ENCODE assay signal across 13 cellular contexts in the genomic region with DNA sequence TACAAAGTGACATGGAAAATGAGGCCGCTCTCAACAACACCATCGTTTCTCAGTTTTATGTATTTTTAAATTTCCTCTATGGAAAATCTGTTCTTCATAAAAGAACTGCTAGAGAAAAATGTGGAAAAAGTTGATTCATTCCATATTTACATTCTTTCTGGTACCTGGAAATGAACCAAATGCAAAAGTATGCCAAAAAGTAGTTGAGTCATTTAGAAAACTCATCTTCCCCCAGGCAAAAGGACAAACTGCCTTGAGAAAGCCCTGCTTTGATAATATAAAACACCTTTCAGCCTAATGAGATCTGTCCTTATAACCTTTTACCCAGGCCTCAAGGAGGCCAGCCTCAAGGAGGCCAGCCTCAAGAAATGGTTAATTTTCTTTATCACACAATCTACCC.
DNase-seq lines count a peak whose midpoint lies in the region; ATAC-seq, FAIRE-seq and TF ChIP-seq lines count a peak whose summit lies in the region.
"Had no signal": no experiment of that assay in that cellular context is flagged by ENCODE, and none has a peak within 500 bp of the region (broad histone marks: within the 10 kb centered on the region; RNA-seq: fewer than 3 reads in every experiment).

No MANE protein-coding gene starts in this region.

- DNase-seq in AG10803 (ENCODE audit: low read depth) (peak; percentile 97), NCI-H226 (peak; percentile 70), myocyte (ENCODE audit: low read depth) (peak; percentile 44), putamen (ENCODE audit: low spot score) (no peak)
- DNase-seq: GF-D8, heart right ventricle, left ventricle myocardium inferior, MM.1S, OCI-M1 had no signal

- no peak for TF ChIP-seq CTCF in AG10803 (conservative IDR thresholded peaks at IDR 0.05; ENCODE audit: low read length)

- ATAC-seq in HG03025 (IDR thresholded peaks at IDR 0.05; ENCODE audit: low FRiP score, unreplicated experiment) (no peak), HG03045 (IDR thresholded peaks at IDR 0.05; ENCODE audit: unreplicated experiment) (no peak), GM18867 (IDR thresholded peaks at IDR 0.05; ENCODE audit: unreplicated experiment) (no peak)
- ATAC-seq: heart right ventricle had no signal

- H3K4me3 ChIP-seq in AG10803 (ENCODE audit: low read length): no peak overlapping the region
- H3K4me3 ChIP-seq: heart right ventricle, left ventricle myocardium inferior had no signal

- peak; percentile 91 for FAIRE-seq in endometrium (lab: Jason Lieb, UNC)
